In genomic region chr5:178859625-178860521, GRCh38 we compare ENCODE assay signal across 1 cellular context.
TF ChIP-seq lines count a peak whose summit lies in the region.

ZNF354B (plus strand) TSS chr5:178859953; CDS start chr5:178861048, 1,095 bp downstream.

TF ChIP-seq in HepG2, 621 proteins besides CTCF, POLR2A, EP300 and RAD21 (continued from another document and continues in another):
- no peak for TF ChIP-seq RERE (CRISPR knock-in tag; IDR thresholded peaks at IDR 0.05; ENCODE audit: low read depth)
- TF ChIP-seq ZNF619 (CRISPR knock-in tag; IDR thresholded peaks at IDR 0.05) = peak; percentile 40; the same call in 1 of the 2 replicates
- no peak for TF ChIP-seq NFATC3 (CRISPR knock-in tag; IDR thresholded peaks at IDR 0.05)
- peak; percentile 88 for TF ChIP-seq ELF1 (CRISPR knock-in tag; IDR thresholded peaks at IDR 0.05)
- peak; percentile 56 for TF ChIP-seq NFYB (CRISPR knock-in tag; IDR thresholded peaks at IDR 0.05)
- TF ChIP-seq ZNF431 (CRISPR knock-in tag; IDR thresholded peaks at IDR 0.05; ENCODE audit: borderline replicate concordance, low read depth) = peak; percentile 86; the same call in 1 of the 2 replicates
- peak; percentile 65; the same call in 1 of the 2 replicates for TF ChIP-seq HINFP (CRISPR knock-in tag; IDR thresholded peaks at IDR 0.05; ENCODE audit: low read depth)
- TF ChIP-seq, protein P1, sequence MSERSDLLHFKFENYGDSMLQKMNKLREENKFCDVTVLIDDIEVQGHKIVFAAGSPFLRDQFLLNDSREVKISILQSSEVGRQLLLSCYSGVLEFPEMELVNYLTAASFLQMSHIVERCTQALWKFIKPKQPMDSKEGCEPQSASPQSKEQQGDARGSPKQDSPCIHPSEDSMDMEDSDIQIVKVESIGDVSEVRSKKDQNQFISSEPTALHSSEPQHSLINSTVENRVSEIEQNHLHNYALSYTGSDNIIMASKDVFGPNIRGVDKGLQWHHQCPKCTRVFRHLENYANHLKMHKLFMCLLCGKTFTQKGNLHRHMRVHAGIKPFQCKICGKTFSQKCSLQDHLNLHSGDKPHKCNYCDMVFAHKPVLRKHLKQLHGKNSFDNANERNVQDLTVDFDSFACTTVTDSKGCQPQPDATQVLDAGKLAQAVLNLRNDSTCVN (CRISPR knock-in tag; IDR thresholded peaks at IDR 0.05; ENCODE audit: borderline replicate concordance) = peak; percentile 57; the same call in 1 of the 2 replicates
- peak; percentile 78; the same call in 1 of the 2 replicates for TF ChIP-seq ZNF225 (CRISPR knock-in tag; IDR thresholded peaks at IDR 0.05)
- TF ChIP-seq FOSL1 (CRISPR knock-in tag; IDR thresholded peaks at IDR 0.05; ENCODE audit: borderline replicate concordance) = no peak
- TF ChIP-seq, protein P2, sequence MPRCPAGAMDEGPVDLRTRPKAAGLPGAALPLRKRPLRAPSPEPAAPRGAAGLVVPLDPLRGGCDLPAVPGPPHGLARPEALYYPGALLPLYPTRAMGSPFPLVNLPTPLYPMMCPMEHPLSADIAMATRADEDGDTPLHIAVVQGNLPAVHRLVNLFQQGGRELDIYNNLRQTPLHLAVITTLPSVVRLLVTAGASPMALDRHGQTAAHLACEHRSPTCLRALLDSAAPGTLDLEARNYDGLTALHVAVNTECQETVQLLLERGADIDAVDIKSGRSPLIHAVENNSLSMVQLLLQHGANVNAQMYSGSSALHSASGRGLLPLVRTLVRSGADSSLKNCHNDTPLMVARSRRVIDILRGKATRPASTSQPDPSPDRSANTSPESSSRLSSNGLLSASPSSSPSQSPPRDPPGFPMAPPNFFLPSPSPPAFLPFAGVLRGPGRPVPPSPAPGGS (CRISPR knock-in tag; IDR thresholded peaks at IDR 0.05) = no peak
- TF ChIP-seq, protein P3, sequence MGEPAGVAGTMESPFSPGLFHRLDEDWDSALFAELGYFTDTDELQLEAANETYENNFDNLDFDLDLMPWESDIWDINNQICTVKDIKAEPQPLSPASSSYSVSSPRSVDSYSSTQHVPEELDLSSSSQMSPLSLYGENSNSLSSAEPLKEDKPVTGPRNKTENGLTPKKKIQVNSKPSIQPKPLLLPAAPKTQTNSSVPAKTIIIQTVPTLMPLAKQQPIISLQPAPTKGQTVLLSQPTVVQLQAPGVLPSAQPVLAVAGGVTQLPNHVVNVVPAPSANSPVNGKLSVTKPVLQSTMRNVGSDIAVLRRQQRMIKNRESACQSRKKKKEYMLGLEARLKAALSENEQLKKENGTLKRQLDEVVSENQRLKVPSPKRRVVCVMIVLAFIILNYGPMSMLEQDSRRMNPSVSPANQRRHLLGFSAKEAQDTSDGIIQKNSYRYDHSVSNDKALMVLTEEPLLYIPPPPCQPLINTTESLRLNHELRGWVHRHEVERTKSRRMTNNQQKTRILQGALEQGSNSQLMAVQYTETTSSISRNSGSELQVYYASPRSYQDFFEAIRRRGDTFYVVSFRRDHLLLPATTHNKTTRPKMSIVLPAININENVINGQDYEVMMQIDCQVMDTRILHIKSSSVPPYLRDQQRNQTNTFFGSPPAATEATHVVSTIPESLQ (CRISPR knock-in tag; conservative IDR thresholded peaks at IDR 0.05) = no peak
- TF ChIP-seq HNRNPL (IDR thresholded peaks at IDR 0.05; ENCODE audit: low read depth, low read length) = no peak
- no peak for TF ChIP-seq RFX3 (CRISPR knock-in tag; IDR thresholded peaks at IDR 0.05)
- peak; percentile 66; the same call in 1 of the 2 replicates for TF ChIP-seq ZNF160 (CRISPR knock-in tag; IDR thresholded peaks at IDR 0.05)
- TF ChIP-seq ZNF264 (CRISPR knock-in tag; IDR thresholded peaks at IDR 0.05) = peak; percentile 58; the same call in 1 of the 2 replicates
- TF ChIP-seq FOXC1 (CRISPR knock-in tag; IDR thresholded peaks at IDR 0.05; ENCODE audit: borderline replicate concordance) = no peak; the same call in 1 of the 2 replicates
- TF ChIP-seq ZFY (CRISPR knock-in tag; IDR thresholded peaks at IDR 0.05) = peak; percentile 95
- peak; percentile 44; the same call in 1 of the 2 replicates for TF ChIP-seq NCOA2 (CRISPR knock-in tag; IDR thresholded peaks at IDR 0.05)
- TF ChIP-seq, protein P4, sequence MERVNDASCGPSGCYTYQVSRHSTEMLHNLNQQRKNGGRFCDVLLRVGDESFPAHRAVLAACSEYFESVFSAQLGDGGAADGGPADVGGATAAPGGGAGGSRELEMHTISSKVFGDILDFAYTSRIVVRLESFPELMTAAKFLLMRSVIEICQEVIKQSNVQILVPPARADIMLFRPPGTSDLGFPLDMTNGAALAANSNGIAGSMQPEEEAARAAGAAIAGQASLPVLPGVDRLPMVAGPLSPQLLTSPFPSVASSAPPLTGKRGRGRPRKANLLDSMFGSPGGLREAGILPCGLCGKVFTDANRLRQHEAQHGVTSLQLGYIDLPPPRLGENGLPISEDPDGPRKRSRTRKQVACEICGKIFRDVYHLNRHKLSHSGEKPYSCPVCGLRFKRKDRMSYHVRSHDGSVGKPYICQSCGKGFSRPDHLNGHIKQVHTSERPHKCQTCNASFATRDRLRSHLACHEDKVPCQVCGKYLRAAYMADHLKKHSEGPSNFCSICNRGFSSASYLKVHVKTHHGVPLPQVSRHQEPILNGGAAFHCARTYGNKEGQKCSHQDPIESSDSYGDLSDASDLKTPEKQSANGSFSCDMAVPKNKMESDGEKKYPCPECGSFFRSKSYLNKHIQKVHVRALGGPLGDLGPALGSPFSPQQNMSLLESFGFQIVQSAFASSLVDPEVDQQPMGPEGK (CRISPR knock-in tag; IDR thresholded peaks at IDR 0.05) = peak; percentile 82
- 0 out of 2 replicates have a peak, but pooled peaks have one; percentile 48 for TF ChIP-seq ZNF570 (CRISPR knock-in tag; IDR thresholded peaks at IDR 0.05; ENCODE audit: borderline replicate concordance)
- peak; percentile 56; the same call in 1 of the 2 replicates for TF ChIP-seq MEF2D (CRISPR knock-in tag; IDR thresholded peaks at IDR 0.05)
- peak; percentile 73; the same call in 1 of the 2 replicates for TF ChIP-seq HES4 (CRISPR knock-in tag; IDR thresholded peaks at IDR 0.05; ENCODE audit: borderline replicate concordance)
- no peak for TF ChIP-seq ATF7 (IDR thresholded peaks at IDR 0.05)
- TF ChIP-seq ATF7 (CRISPR knock-in tag; IDR thresholded peaks at IDR 0.05) = no peak
- no peak for TF ChIP-seq TIGD3 (CRISPR knock-in tag; IDR thresholded peaks at IDR 0.05; ENCODE audit: borderline replicate concordance)
- TF ChIP-seq KDM4B (CRISPR knock-in tag; IDR thresholded peaks at IDR 0.05) = peak; percentile 76
- no peak; the same call in 1 of the 2 replicates for TF ChIP-seq RFX5 (IDR thresholded peaks at IDR 0.05; ENCODE audit: low read depth, low read length)
- TF ChIP-seq NPAS2 (CRISPR knock-in tag; IDR thresholded peaks at IDR 0.05; ENCODE audit: borderline replicate concordance) = no peak
- TF ChIP-seq IRF2 (CRISPR knock-in tag; IDR thresholded peaks at IDR 0.05) = peak; percentile 92
- TF ChIP-seq KDM3A (CRISPR knock-in tag; IDR thresholded peaks at IDR 0.05; ENCODE audit: low read depth) = peak; percentile 69; the same call in 1 of the 2 replicates
- TF ChIP-seq, protein P5, sequence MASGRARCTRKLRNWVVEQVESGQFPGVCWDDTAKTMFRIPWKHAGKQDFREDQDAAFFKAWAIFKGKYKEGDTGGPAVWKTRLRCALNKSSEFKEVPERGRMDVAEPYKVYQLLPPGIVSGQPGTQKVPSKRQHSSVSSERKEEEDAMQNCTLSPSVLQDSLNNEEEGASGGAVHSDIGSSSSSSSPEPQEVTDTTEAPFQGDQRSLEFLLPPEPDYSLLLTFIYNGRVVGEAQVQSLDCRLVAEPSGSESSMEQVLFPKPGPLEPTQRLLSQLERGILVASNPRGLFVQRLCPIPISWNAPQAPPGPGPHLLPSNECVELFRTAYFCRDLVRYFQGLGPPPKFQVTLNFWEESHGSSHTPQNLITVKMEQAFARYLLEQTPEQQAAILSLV (CRISPR knock-in tag; IDR thresholded peaks at IDR 0.05; ENCODE audit: borderline replicate concordance) = peak; percentile 57; the same call in 1 of the 2 replicates
- peak; percentile 77 for TF ChIP-seq MXD1 (CRISPR knock-in tag; IDR thresholded peaks at IDR 0.05)
- no peak for TF ChIP-seq ZNF773 (CRISPR knock-in tag; IDR thresholded peaks at IDR 0.05; ENCODE audit: borderline replicate concordance)
- no peak for TF ChIP-seq SOX6 (IDR thresholded peaks at IDR 0.05)
- peak; percentile 49; the same call in 1 of the 2 replicates for TF ChIP-seq SOX6 (CRISPR knock-in tag; IDR thresholded peaks at IDR 0.05)
- peak; percentile 84 for TF ChIP-seq ERF (CRISPR knock-in tag; IDR thresholded peaks at IDR 0.05)
- TF ChIP-seq HCFC1 (IDR thresholded peaks at IDR 0.05; ENCODE audit: low read depth, low read length) = peak; percentile 97
- TF ChIP-seq HNRNPLL (IDR thresholded peaks at IDR 0.05; ENCODE audit: low read depth, low read length, poor library complexity, severe bottlenecking) = peak; percentile 97
- TF ChIP-seq, protein P6, sequence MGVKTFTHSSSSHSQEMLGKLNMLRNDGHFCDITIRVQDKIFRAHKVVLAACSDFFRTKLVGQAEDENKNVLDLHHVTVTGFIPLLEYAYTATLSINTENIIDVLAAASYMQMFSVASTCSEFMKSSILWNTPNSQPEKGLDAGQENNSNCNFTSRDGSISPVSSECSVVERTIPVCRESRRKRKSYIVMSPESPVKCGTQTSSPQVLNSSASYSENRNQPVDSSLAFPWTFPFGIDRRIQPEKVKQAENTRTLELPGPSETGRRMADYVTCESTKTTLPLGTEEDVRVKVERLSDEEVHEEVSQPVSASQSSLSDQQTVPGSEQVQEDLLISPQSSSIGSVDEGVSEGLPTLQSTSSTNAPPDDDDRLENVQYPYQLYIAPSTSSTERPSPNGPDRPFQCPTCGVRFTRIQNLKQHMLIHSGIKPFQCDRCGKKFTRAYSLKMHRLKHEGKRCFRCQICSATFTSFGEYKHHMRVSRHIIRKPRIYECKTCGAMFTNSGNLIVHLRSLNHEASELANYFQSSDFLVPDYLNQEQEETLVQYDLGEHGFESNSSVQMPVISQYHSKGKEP (CRISPR knock-in tag; IDR thresholded peaks at IDR 0.05) = no peak
- 0 out of 2 replicates have a peak, but pooled peaks have one; percentile 58 for TF ChIP-seq NFKBIZ (CRISPR knock-in tag; IDR thresholded peaks at IDR 0.05)
- peak; percentile 35 for TF ChIP-seq IKZF4 (CRISPR knock-in tag; IDR thresholded peaks at IDR 0.05; ENCODE audit: borderline replicate concordance, low read depth, not compliant biosample characterization)
